Comparison of ENCODE assay signal across 1 cellular context in genomic region chr1:3553166-3553939, GRCh38.
TF ChIP-seq lines count a peak whose summit lies in the region.

No MANE protein-coding gene starts in this region.

TF ChIP-seq in H1, 55 proteins besides CTCF, POLR2A, EP300 and RAD21 (continued from another document):
- TF ChIP-seq, protein P1, sequence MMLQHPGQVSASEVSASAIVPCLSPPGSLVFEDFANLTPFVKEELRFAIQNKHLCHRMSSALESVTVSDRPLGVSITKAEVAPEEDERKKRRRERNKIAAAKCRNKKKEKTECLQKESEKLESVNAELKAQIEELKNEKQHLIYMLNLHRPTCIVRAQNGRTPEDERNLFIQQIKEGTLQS (IDR thresholded peaks at IDR 0.05; ENCODE audit: insufficient read depth, low read depth, low read length), result no peak
- TF ChIP-seq TBP (IDR thresholded peaks at IDR 0.05; ENCODE audit: low read depth, low read length) (no peak), SRF (IDR thresholded peaks at IDR 0.05; ENCODE audit: low read depth, low read length) (no peak), RNF2 (IDR thresholded peaks at IDR 0.05; ENCODE audit: borderline replicate concordance, low read depth, low read length, missing control alignments, poor library complexity, severe bottlenecking) (no peak), POLR2AphosphoS5 (IDR thresholded peaks at IDR 0.05; ENCODE audit: low read depth, low read length) (no peak), CREB1 (IDR thresholded peaks at IDR 0.05) (no peak), CBX5 (IDR thresholded peaks at IDR 0.05; ENCODE audit: low read depth, low read length) (no peak), CHD1 (IDR thresholded peaks at IDR 0.05; ENCODE audit: low read depth, low read length) (no peak), E2F6 (IDR thresholded peaks at IDR 0.05) (no peak), TCF12 (IDR thresholded peaks at IDR 0.05; ENCODE audit: low read depth, low read length) (no peak), KDM4A (IDR thresholded peaks at IDR 0.05; ENCODE audit: low read depth, low read length, severe bottlenecking) (no peak), GTF2F1 (IDR thresholded peaks at IDR 0.05; ENCODE audit: borderline replicate concordance, low read depth, low read length) (no peak), RBBP5 (IDR thresholded peaks at IDR 0.05; ENCODE audit: borderline replicate concordance, low read depth, low read length) (no peak), PHF8 (conservative IDR thresholded peaks at IDR 0.05; ENCODE audit: low read depth, low read length) (no peak), SIRT6 (IDR thresholded peaks at IDR 0.05; ENCODE audit: low read length) (no peak), NANOG (IDR thresholded peaks at IDR 0.05; ENCODE audit: insufficient read depth, low read depth, low read length, poor library complexity, severe bottlenecking) (no peak)
